ENCODE assay signal across 1 cellular context in genomic region chr12:18135509-18135908, GRCh38.
TF ChIP-seq lines count a peak whose summit lies in the region.

No MANE protein-coding gene starts in this region.

TF ChIP-seq in K562, 482 proteins besides CTCF, POLR2A, EP300 and RAD21:
- TF ChIP-seq PBX2 (CRISPR knock-in tag; IDR thresholded peaks at IDR 0.05; ENCODE audit: low read depth), result no peak
- TF ChIP-seq PBX2 (tag; conservative IDR thresholded peaks at IDR 0.05; ENCODE audit: low read depth), result 0 out of 2 replicates have a peak, but pooled peaks have one; percentile 10
- TF ChIP-seq ZFP36 (IDR thresholded peaks at IDR 0.05; ENCODE audit: low read depth, low read length, partially characterized antibody), result no peak
